In the genomic region with DNA sequence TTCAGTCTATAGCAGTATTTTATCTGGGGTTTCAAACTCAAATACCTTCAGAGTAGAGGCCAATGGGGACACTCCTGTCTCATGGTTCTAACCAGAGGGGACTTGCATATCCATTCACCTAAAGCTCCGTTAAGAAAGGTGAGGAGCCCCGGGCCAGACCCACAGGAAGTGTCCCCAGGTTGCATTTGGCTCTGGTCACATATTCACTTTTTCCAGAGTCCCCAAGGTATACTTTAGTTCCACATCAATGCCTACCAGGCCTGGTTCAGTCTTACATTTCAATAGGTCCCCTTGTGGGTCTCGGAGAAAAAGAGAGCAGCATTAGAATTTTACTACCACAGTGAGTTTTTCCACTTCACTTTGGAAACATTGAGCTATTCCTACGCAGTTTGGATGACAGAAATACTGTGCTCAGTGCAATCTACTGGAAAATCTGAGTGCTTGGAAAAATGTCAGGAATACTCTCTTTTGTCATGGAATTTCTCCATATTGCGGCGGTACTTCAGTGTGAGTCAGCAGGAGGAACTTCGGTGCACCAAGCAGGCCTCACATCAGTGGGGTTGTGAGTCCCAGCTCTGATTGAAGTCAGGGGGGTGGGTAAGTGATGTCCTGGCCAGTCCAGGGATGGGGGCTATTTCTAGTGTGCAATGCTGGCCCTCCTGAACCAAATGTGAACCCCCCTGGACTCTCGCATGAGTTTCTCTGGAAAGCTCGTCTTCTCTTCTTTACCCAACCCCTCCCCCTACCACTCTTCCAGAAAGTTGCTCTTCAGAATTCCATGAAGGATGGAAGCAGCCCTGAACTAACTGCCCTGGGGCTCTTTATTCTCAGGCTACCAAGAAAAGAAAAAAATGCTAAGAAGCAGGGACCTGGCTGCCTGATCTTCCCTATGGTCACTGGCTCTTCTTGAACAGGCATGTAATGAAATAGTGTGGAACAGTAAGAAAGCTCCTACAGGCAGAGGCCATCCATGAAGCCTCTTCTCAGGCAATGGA, we compare ENCODE assay signal across 1 cellular context.
TF ChIP-seq lines count a peak whose summit lies in the region.

No MANE protein-coding gene starts in this region.

TF ChIP-seq in IMR-90, 13 proteins besides CTCF, POLR2A, EP300 and RAD21:
- TF ChIP-seq CHD1 (IDR thresholded peaks at IDR 0.05; ENCODE audit: low read depth, low read length) (no peak), CEBPB (IDR thresholded peaks at IDR 0.05; ENCODE audit: low read depth, low read length) (peak; percentile 38; the same call in 1 of the 2 replicates)
- TF ChIP-seq, protein P1, sequence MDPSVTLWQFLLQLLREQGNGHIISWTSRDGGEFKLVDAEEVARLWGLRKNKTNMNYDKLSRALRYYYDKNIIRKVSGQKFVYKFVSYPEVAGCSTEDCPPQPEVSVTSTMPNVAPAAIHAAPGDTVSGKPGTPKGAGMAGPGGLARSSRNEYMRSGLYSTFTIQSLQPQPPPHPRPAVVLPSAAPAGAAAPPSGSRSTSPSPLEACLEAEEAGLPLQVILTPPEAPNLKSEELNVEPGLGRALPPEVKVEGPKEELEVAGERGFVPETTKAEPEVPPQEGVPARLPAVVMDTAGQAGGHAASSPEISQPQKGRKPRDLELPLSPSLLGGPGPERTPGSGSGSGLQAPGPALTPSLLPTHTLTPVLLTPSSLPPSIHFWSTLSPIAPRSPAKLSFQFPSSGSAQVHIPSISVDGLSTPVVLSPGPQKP (IDR thresholded peaks at IDR 0.05; ENCODE audit: borderline replicate concordance, low read depth, low read length): no peak
TF ChIP-seq in IMR-90: peak in this region for 1.
